Comparison of ENCODE assay signal across 8 cellular contexts in genomic region chr5:119328753-119329602, GRCh38. TPM values are rescaled to one million over a fixed set of nuclear protein-coding genes. Genes with fewer than 3 reads are reported as not detected.
A peak's percentile ranks its signal among the peaks of the same experiment; 100 is the strongest.
DNase-seq lines count a peak whose midpoint lies in the region; ATAC-seq lines count a peak whose summit lies in the region.

No MANE protein-coding gene starts in this region.

- H3K36me3 Mint-ChIP-seq in activated CD4-positive, alpha-beta T cell treated with anti-CD3 and anti-CD28 coated beads for 36 hours (ENCODE audit: low read depth): peaks cover 22% of the 10 kb centered on the region
- peaks cover 32% of the 10 kb centered on the region for H3K36me3 Mint-ChIP-seq in stimulated activated effector memory CD8-positive, alpha-beta T cell treated with anti-CD3 and anti-CD28 coated beads, Interleukin-12 subunit alpha, Interleukin-12 subunit beta, amount 100 ng/mL, for 72 hours

- peak overlapping the region; percentile 98 for H3K27ac Mint-ChIP-seq in activated CD4-positive, alpha-beta T cell treated with anti-CD3 and anti-CD28 coated beads for 36 hours
- peak overlapping the region; percentile 92 for H3K27ac Mint-ChIP-seq in stimulated activated effector memory CD8-positive, alpha-beta T cell treated with anti-CD3 and anti-CD28 coated beads, Interleukin-12 subunit alpha, Interleukin-12 subunit beta, amount 100 ng/mL, for 72 hours

- CTCF ChIA-PET in activated CD4-positive, alpha-beta T cell treated with anti-CD3 and anti-CD28 coated beads for 36 hours (lab: Charles Lee): interaction anchor here (1.0 to 3.0 kb wide), 7 partner anchors 8 to 69 kb away, joined by 3 to 9 read pairs (median 5); no protein-coding TSS in a partner anchor

- POLR2A ChIA-PET in activated CD4-positive, alpha-beta T cell treated with anti-CD3 and anti-CD28 coated beads for 36 hours (lab: Charles Lee): interaction anchor here (0.7 to 1.7 kb wide), 3 partner anchors 12 to 27 kb away, joined by 3 to 4 read pairs (median 3); partner anchors contain the start of gene TNFAIP8

- intact Hi-C loops in activated CD4-positive, alpha-beta T cell treated with anti-CD3 and anti-CD28 coated beads for 36 hours (cut with DNase I, micrococcal nuclease): loop anchor here (1.0 to 2.0 kb wide), 3 partner anchors 14 to 68 kb away; no protein-coding TSS in a partner anchor

- H3K9me3 Mint-ChIP-seq in activated CD4-positive, alpha-beta T cell treated with anti-CD3 and anti-CD28 coated beads for 36 hours (ENCODE audit: low read depth): no peaks in the 10 kb centered on the region
- no peaks in the 10 kb centered on the region for H3K9me3 Mint-ChIP-seq in stimulated activated effector memory CD8-positive, alpha-beta T cell treated with anti-CD3 and anti-CD28 coated beads, Interleukin-12 subunit alpha, Interleukin-12 subunit beta, amount 100 ng/mL, for 72 hours

- peak overlapping the region; percentile 41 for H3K27ac ChIP-seq in epithelial cell of prostate

- no peaks in the 10 kb centered on the region for H3K27me3 Mint-ChIP-seq in activated CD4-positive, alpha-beta T cell treated with anti-CD3 and anti-CD28 coated beads for 36 hours

- DNase-seq in HCEC 1CT (peak; percentile 77), epithelial cell of prostate (ENCODE audit: low read depth, low spot score) (no peak), NCI-H524 treated with DMSO at 0.1 percent for 48 hours (lab: John Stamatoyannopoulos, UW) (no peak), SW 1271 (lab: John Stamatoyannopoulos, UW) (no peak), middle frontal gyrus (ENCODE audit: extremely low spot score, low spot score) (no peak)
- DNase-seq in activated CD4-positive, alpha-beta T cell treated with anti-CD3 and anti-CD28 coated beads for 36 hours: peak; percentile 80
- DNase-seq in stimulated activated effector memory CD8-positive, alpha-beta T cell treated with anti-CD3 and anti-CD28 coated beads, Interleukin-12 subunit alpha, Interleukin-12 subunit beta, amount 100 ng/mL, for 72 hours (ENCODE audit: low spot score in 2 of 2): no peak

- H3K4me3 Mint-ChIP-seq in activated CD4-positive, alpha-beta T cell treated with anti-CD3 and anti-CD28 coated beads for 36 hours: peak overlapping the region; percentile 45
- peak overlapping the region; percentile 64 for H3K4me3 Mint-ChIP-seq in stimulated activated effector memory CD8-positive, alpha-beta T cell treated with anti-CD3 and anti-CD28 coated beads, Interleukin-12 subunit alpha, Interleukin-12 subunit beta, amount 100 ng/mL, for 72 hours

- H3K4me1 Mint-ChIP-seq in activated CD4-positive, alpha-beta T cell treated with anti-CD3 and anti-CD28 coated beads for 36 hours: peaks cover 96% of the 10 kb centered on the region
- peaks cover 83% of the 10 kb centered on the region for H3K4me1 Mint-ChIP-seq in stimulated activated effector memory CD8-positive, alpha-beta T cell treated with anti-CD3 and anti-CD28 coated beads, Interleukin-12 subunit alpha, Interleukin-12 subunit beta, amount 100 ng/mL, for 72 hours

- peak; percentile 58 for ATAC-seq in activated CD4-positive, alpha-beta T cell treated with anti-CD3 and anti-CD28 coated beads for 36 hours
- peak; percentile 77 for ATAC-seq in stimulated activated effector memory CD8-positive, alpha-beta T cell treated with anti-CD3 and anti-CD28 coated beads, Interleukin-12 subunit alpha, Interleukin-12 subunit beta, amount 100 ng/mL, for 72 hours
- no peak for ATAC-seq in GM19452 (IDR thresholded peaks at IDR 0.05; ENCODE audit: unreplicated experiment)

RNA-seq across cellular contexts. Expression of gene TNFAIP8, which starts 26.8 kb away (rescaled TPM):
- 100 to 1,000 TPM; 166 to 171 TPM for total RNA-seq in activated CD4-positive, alpha-beta T cell treated with anti-CD3 and anti-CD28 coated beads for 36 hours

Comparison
In these comparisons a context has a peak if more than half of its experiments do, and no peak if none do; other contexts are left out.
1. DNase-seq: peak in HCEC 1CT (single experiment) and activated CD4-positive, alpha-beta T cell treated with anti-CD3 and anti-CD28 coated beads for 36 hours (single experiment); none in epithelial cell of prostate (single experiment), stimulated activated effector memory CD8-positive, alpha-beta T cell treated with anti-CD3 and anti-CD28 coated beads, Interleukin-12 subunit alpha, Interleukin-12 subunit beta, amount 100 ng/mL, for 72 hours (0 of 2), NCI-H524 treated with DMSO at 0.1 percent for 48 hours (single experiment), SW 1271 (0 of 2) and middle frontal gyrus (single experiment).